In genomic region chr18:8609711-8610441, GRCh38 we compare ENCODE assay signal across 8 cellular contexts. TPM values are rescaled to one million over a fixed set of nuclear protein-coding genes. Genes with fewer than 3 reads are reported as not detected.
A peak's percentile ranks its signal among the peaks of the same experiment; 100 is the strongest.
DNase-seq lines count a peak whose midpoint lies in the region; ATAC-seq and TF ChIP-seq lines count a peak whose summit lies in the region.

No MANE protein-coding gene starts in this region.

- H3K27ac ChIP-seq in CD4-positive, CD25-positive, alpha-beta regulatory T cell (ENCODE audit: insufficient read depth, low read length, poor library complexity, severe bottlenecking) = peak overlapping the region; percentile 18

- peaks cover 48% of the 10 kb centered on the region for H3K4me1 ChIP-seq in CD4-positive, CD25-positive, alpha-beta regulatory T cell (ENCODE audit: control insufficient read depth, insufficient read depth, low read length, poor library complexity, severe bottlenecking)

- peak overlapping the region; percentile 39 to 93 (median 85) for H3K27ac Mint-ChIP-seq in CD4-positive, CD25-positive, alpha-beta regulatory T cell
- peak overlapping the region; percentile 48 for H3K27ac Mint-ChIP-seq in activated T-cell treated with anti-CD3 and anti-CD28 coated beads, Interleukin-2, amount 50 U/mL, for 72 hours

- TF ChIP-seq CTCF in retinal pigment epithelial cell (conservative IDR thresholded peaks at IDR 0.05; ENCODE audit: low read depth, low read length) = no peak

- H3K4me3 Mint-ChIP-seq in CD4-positive, CD25-positive, alpha-beta regulatory T cell = peak overlapping the region; percentile 86 to 94 (median 90)
- peak overlapping the region; percentile 93 to 96 for H3K4me3 Mint-ChIP-seq in activated T-cell treated with anti-CD3 and anti-CD28 coated beads, Interleukin-2, amount 50 U/mL, for 72 hours

- H3K36me3 ChIP-seq in CD4-positive, CD25-positive, alpha-beta regulatory T cell (ENCODE audit: control insufficient read depth, insufficient read depth, low read length) = no peaks in the 10 kb centered on the region

- peaks cover 2% of the 10 kb centered on the region for H3K27me3 ChIP-seq in CD4-positive, CD25-positive, alpha-beta regulatory T cell (ENCODE audit: control insufficient read depth, insufficient read depth, low read length)

- peaks cover 4% of the 10 kb centered on the region for H3K36me3 Mint-ChIP-seq in CD4-positive, CD25-positive, alpha-beta regulatory T cell
- H3K36me3 Mint-ChIP-seq in activated T-cell treated with anti-CD3 and anti-CD28 coated beads, Interleukin-2, amount 50 U/mL, for 72 hours (ENCODE audit: insufficient read depth in 2 of 2) = peaks cover 4 to 10% of the 10 kb centered on the region in 2 donors

- ATAC-seq in CD4-positive, CD25-positive, alpha-beta regulatory T cell (ENCODE audit: low read depth in 2 of 2) = no peak
- ATAC-seq in GM21447 (IDR thresholded peaks at IDR 0.05; ENCODE audit: unreplicated experiment) (peak; percentile 5), left cardiac atrium (peak; percentile 5 to 15)
- ATAC-seq in activated T-cell treated with anti-CD3 and anti-CD28 coated beads, Interleukin-2, amount 50 U/mL, for 72 hours (replicated peaks in 1 of 2) = peak in 1 of 2 donors; percentile 39

- peaks cover 40% of the 10 kb centered on the region for H3K27me3 Mint-ChIP-seq in CD4-positive, CD25-positive, alpha-beta regulatory T cell
- H3K27me3 Mint-ChIP-seq in activated T-cell treated with anti-CD3 and anti-CD28 coated beads, Interleukin-2, amount 50 U/mL, for 72 hours (ENCODE audit: low read depth) = no peaks in the 10 kb centered on the region

- intact Hi-C loops in left cardiac atrium (cut with DNase I) = loop anchor here in 1 of 2 donors (5.0 kb wide), 1 partner anchor 48 kb away; no protein-coding TSS in a partner anchor

- H3K9me3 Mint-ChIP-seq in CD4-positive, CD25-positive, alpha-beta regulatory T cell = no peaks in the 10 kb centered on the region
- no peaks in the 10 kb centered on the region for H3K9me3 Mint-ChIP-seq in activated T-cell treated with anti-CD3 and anti-CD28 coated beads, Interleukin-2, amount 50 U/mL, for 72 hours

- peak in 2 of 3 donors; percentile 8 to 37 for DNase-seq in CD4-positive, CD25-positive, alpha-beta regulatory T cell
- peak; percentile 26 for DNase-seq in KG1 (lab: John Stamatoyannopoulos, UW)
- DNase-seq in activated T-cell treated with anti-CD3 and anti-CD28 coated beads, Interleukin-2, amount 50 U/mL, for 72 hours = peak; percentile 21 to 31
- peak; percentile 26 for DNase-seq in left cardiac atrium
- no peak for DNase-seq in retinal pigment epithelial cell (ENCODE audit: low read depth)
- DNase-seq in NCI-H446 (lab: John Stamatoyannopoulos, UW) = no peak
- no peak for DNase-seq in OCI-M2 (lab: John Stamatoyannopoulos, UW; ENCODE audit: unreplicated experiment)

- H3K4me3 ChIP-seq in CD4-positive, CD25-positive, alpha-beta regulatory T cell (ENCODE audit: low read depth, low read length) = peak overlapping the region; percentile 90
- peak overlapping the region; percentile 87 for H3K4me3 ChIP-seq in retinal pigment epithelial cell (ENCODE audit: low read length)

- no peaks in the 10 kb centered on the region for H3K9me3 ChIP-seq in CD4-positive, CD25-positive, alpha-beta regulatory T cell (ENCODE audit: control insufficient read depth in 2 of 2, low read length in 2 of 2)

- H3K4me1 Mint-ChIP-seq in CD4-positive, CD25-positive, alpha-beta regulatory T cell = peaks cover 37 to 61% (median 47%) of the 10 kb centered on the region in 4 donors
- peaks cover 57% of the 10 kb centered on the region for H3K4me1 Mint-ChIP-seq in activated T-cell treated with anti-CD3 and anti-CD28 coated beads, Interleukin-2, amount 50 U/mL, for 72 hours (ENCODE audit: low read depth)

RNA-seq across cellular contexts. Expression of gene RAB12, which starts 0.6 kb away (rescaled TPM):
- 19.4 TPM for total RNA-seq in CD4-positive, CD25-positive, alpha-beta regulatory T cell
- polyA plus RNA-seq in CD4-positive, CD25-positive, alpha-beta regulatory T cell = under 1 TPM in 2 of 4 donors, not detected in 2; 0.32 to 0.46 TPM
- 10 to 100 TPM; 14.5 to 15.0 TPM for total RNA-seq in activated T-cell treated with anti-CD3 and anti-CD28 coated beads, Interleukin-2, amount 50 U/mL, for 72 hours
- total RNA-seq in left cardiac atrium = 10 to 100 TPM; 69.5 to 82.2 TPM

Comparison
In these comparisons a context has a peak if more than half of its experiments do, and no peak if none do; other contexts are left out.
1. ATAC-seq: peak in GM21447 (single experiment) and left cardiac atrium (2 of 2); none in CD4-positive, CD25-positive, alpha-beta regulatory T cell (0 of 2).
2. DNase-seq: peak in CD4-positive, CD25-positive, alpha-beta regulatory T cell (2 of 3), KG1 (single experiment), activated T-cell treated with anti-CD3 and anti-CD28 coated beads, Interleukin-2, amount 50 U/mL, for 72 hours (2 of 2) and left cardiac atrium (single experiment); none in retinal pigment epithelial cell (single experiment), NCI-H446 (0 of 2) and OCI-M2 (single experiment).